ENCODE assay signal across 1 cellular context in the genomic region with DNA sequence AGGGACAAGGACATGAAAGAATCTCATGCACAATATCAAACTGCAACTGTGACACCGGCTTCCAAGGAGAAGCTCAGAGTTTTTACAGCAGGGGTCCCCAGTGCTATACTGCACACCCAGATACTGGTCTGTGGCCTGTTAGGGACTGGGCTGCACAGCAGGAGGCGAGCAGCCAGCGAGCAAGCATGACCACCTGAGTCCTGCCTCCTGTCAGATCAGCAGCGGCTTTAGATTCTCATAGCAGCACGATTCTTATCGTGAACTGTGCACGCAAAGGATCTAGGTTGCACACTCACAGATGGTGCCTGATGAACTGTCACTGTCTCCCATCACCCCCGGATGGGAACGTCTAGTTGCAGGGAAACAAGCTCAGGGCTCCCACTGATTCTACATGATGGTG.
TF ChIP-seq lines count a peak whose summit lies in the region.

No MANE protein-coding gene starts in this region.

TF ChIP-seq in HepG2, 621 proteins besides CTCF, POLR2A, EP300 and RAD21:
- TF ChIP-seq CCAR2 (optimal IDR thresholded peaks at IDR 0.05; ENCODE audit: low read depth, low read length) (no peak), SAP130 (CRISPR knock-in tag; IDR thresholded peaks at IDR 0.05; ENCODE audit: low read depth) (0 out of 2 replicates have a peak, but pooled peaks have one; percentile 23), GLI4 (CRISPR knock-in tag; IDR thresholded peaks at IDR 0.05; ENCODE audit: borderline replicate concordance) (no peak), TFAP4 (IDR thresholded peaks at IDR 0.05; ENCODE audit: borderline replicate concordance, low read depth) (peak; percentile 25; the same call in 1 of the 2 replicates), ZNF292 (CRISPR knock-in tag; IDR thresholded peaks at IDR 0.05; ENCODE audit: borderline replicate concordance, low read depth) (peak; percentile 27; the same call in 1 of the 2 replicates), ZSCAN29 (CRISPR knock-in tag; conservative IDR thresholded peaks at IDR 0.05) (0 out of 2 replicates have a peak, but pooled peaks have one; percentile 34), STAG1 (CRISPR knock-in tag; IDR thresholded peaks at IDR 0.05) (peak; percentile 58), ZSCAN31 (CRISPR knock-in tag; IDR thresholded peaks at IDR 0.05; ENCODE audit: low read depth) (peak; percentile 30; the same call in 1 of the 2 replicates), ZNF331 (CRISPR knock-in tag; IDR thresholded peaks at IDR 0.05) (0 out of 2 replicates have a peak, but pooled peaks have one; percentile 25), NCOA1 (CRISPR knock-in tag; IDR thresholded peaks at IDR 0.05) (0 out of 2 replicates have a peak, but pooled peaks have one; percentile 1)
- TF ChIP-seq, protein P1, sequence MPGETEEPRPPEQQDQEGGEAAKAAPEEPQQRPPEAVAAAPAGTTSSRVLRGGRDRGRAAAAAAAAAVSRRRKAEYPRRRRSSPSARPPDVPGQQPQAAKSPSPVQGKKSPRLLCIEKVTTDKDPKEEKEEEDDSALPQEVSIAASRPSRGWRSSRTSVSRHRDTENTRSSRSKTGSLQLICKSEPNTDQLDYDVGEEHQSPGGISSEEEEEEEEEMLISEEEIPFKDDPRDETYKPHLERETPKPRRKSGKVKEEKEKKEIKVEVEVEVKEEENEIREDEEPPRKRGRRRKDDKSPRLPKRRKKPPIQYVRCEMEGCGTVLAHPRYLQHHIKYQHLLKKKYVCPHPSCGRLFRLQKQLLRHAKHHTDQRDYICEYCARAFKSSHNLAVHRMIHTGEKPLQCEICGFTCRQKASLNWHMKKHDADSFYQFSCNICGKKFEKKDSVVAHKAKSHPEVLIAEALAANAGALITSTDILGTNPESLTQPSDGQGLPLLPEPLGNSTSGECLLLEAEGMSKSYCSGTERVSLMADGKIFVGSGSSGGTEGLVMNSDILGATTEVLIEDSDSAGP (CRISPR knock-in tag; IDR thresholded peaks at IDR 0.05; ENCODE audit: borderline replicate concordance), result peak; percentile 12; the same call in 1 of the 2 replicates
